Comparison of ENCODE assay signal across 1 cellular context in the genomic region with DNA sequence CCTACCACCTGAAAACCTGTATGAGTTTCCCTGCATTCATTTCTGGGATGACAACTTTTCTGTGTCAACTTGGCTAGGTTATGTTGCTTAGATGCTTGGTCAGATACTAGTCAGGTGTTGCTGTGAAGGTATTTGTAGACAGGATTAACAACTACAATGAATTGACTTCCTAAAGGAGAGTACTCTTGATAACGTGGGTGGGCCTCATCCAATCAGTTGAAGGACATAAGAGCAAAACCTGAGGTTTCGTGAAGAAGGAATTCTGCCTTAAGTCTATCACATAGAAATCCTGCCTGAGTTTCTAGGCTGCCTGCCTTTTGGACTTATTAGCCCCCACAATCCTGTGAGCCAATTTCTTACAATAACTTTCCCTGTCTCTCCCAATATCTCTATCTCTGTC.
TF ChIP-seq lines count a peak whose summit lies in the region.

No MANE protein-coding gene starts in this region.

TF ChIP-seq in HEK293, 187 proteins besides CTCF, POLR2A, EP300 and RAD21 (continued from another document):
- TF ChIP-seq BCL11B (tag by site-specific recombination; IDR thresholded peaks at IDR 0.05; ENCODE audit: low read depth) = no peak
